Comparison of ENCODE assay signal across 15 cellular contexts in genomic region chr11:109972939-109973338, GRCh38.
A peak's percentile ranks its signal among the peaks of the same experiment; 100 is the strongest.
DNase-seq lines count a peak whose midpoint lies in the region; ATAC-seq and TF ChIP-seq lines count a peak whose summit lies in the region.
"Had no signal": no experiment of that assay in that cellular context is flagged by ENCODE, and none has a peak within 500 bp of the region (broad histone marks: within the 10 kb centered on the region; RNA-seq: fewer than 3 reads in every experiment).

No MANE protein-coding gene starts in this region.

- peak overlapping the region; percentile 64 for H2BK120ac ChIP-seq in mesenchymal stem cell (ENCODE audit: low read depth, low read length)

- no peak overlapping the region for H3K4ac ChIP-seq in mesenchymal stem cell (ENCODE audit: low read depth in 1 of 2, low read length in 2 of 2)

- no peak for ATAC-seq in HG02970 (IDR thresholded peaks at IDR 0.05; ENCODE audit: low FRiP score, unreplicated experiment)
- ATAC-seq: activated CD8-positive, alpha-beta T cell treated with anti-CD3 and anti-CD28 coated beads, Interleukin-2, amount 10 ng/mL, durations not matched to agents 7 days and 5 days; right cardiac atrium had no signal

- H4K91ac ChIP-seq in mesenchymal stem cell (ENCODE audit: low read length): no peak overlapping the region

- no peaks in the 10 kb centered on the region for H3K9me2 ChIP-seq in hepatocyte (replicated peaks; ENCODE audit: insufficient read depth)

- DNase-seq in RPMI8226 (peak; percentile 27), mesenchymal stem cell (no peak), hepatocyte (ENCODE audit: low spot score) (no peak), DMS 273 (lab: John Stamatoyannopoulos, UW; ENCODE audit: unreplicated experiment) (no peak)
- DNase-seq in activated naive CD4-positive, alpha-beta T cell treated with anti-CD3 and anti-CD28 coated beads, Interleukin-2, amount 50 U/mL, for 16 hours: no peak
- DNase-seq: activated CD8-positive, alpha-beta T cell treated with anti-CD3 and anti-CD28 coated beads, Interleukin-2, amount 10 ng/mL, durations not matched to agents 7 days and 5 days; effector CD4-positive, alpha-beta T cell; NCI-H1930; nucleus accumbens; right cardiac atrium; stomach had no signal

- H4K20me1 ChIP-seq in BLaER1: no peaks in the 10 kb centered on the region
- no peaks in the 10 kb centered on the region for H4K20me1 ChIP-seq in KMS-11 (ENCODE audit: insufficient read depth)
- H4K20me1 ChIP-seq in hepatocyte (ENCODE audit: insufficient read depth, poor library complexity, severe bottlenecking): no peaks in the 10 kb centered on the region

- no peak overlapping the region for H3K23ac ChIP-seq in mesenchymal stem cell (ENCODE audit: low read length in 2 of 2)

- H3K9ac ChIP-seq in BLaER1 (peak overlapping the region; percentile 56), KMS-11 (peak overlapping the region; percentile 30; the same call in 1 of the 2 replicates), mesenchymal stem cell (ENCODE audit: low read length) (no peak overlapping the region)

- H2AK5ac ChIP-seq in mesenchymal stem cell (ENCODE audit: low read length, severe bottlenecking): no peak overlapping the region

- H4K8ac ChIP-seq in mesenchymal stem cell (ENCODE audit: low read length): no peak overlapping the region

- no peak for TF ChIP-seq CTCF in KMS-11 (conservative IDR thresholded peaks at IDR 0.05; ENCODE audit: low read depth, low read length)
- TF ChIP-seq CTCF in hepatocyte (IDR thresholded peaks at IDR 0.05; ENCODE audit: poor library complexity): no peak

- H3K36me3 ChIP-seq in BLaER1 (peaks cover 3% of the 10 kb centered on the region; the same call in 1 of the 2 replicates), KMS-11 (ENCODE audit: insufficient read depth) (no peaks in the 10 kb centered on the region), mesenchymal stem cell (ENCODE audit: control insufficient read depth in 1 of 2, insufficient read depth in 2 of 2, low read depth in 1 of 2, low read length in 2 of 2) (no peaks in the 10 kb centered on the region), hepatocyte (replicated peaks; ENCODE audit: insufficient read depth, low read depth) (no peaks in the 10 kb centered on the region)
- H3K36me3 ChIP-seq: stomach had no signal

- H3K79me2 ChIP-seq in KMS-11 (ENCODE audit: insufficient read depth, low read depth) (no peaks in the 10 kb centered on the region), hepatocyte (no peaks in the 10 kb centered on the region)

- H3K4me1 ChIP-seq in BLaER1 (peaks cover 60% of the 10 kb centered on the region), KMS-11 (ENCODE audit: low read depth, poor library complexity, severe bottlenecking) (peaks cover 74% of the 10 kb centered on the region), mesenchymal stem cell (ENCODE audit: control insufficient read depth, insufficient read depth, low read depth, low read length) (peaks cover 2% of the 10 kb centered on the region), hepatocyte (ENCODE audit: insufficient read depth) (no peaks in the 10 kb centered on the region)

- H3K14ac ChIP-seq in mesenchymal stem cell (ENCODE audit: low read length in 2 of 2): no peak overlapping the region

- no peaks in the 10 kb centered on the region for H3K79me1 ChIP-seq in mesenchymal stem cell (replicated peaks; ENCODE audit: low read length, poor library complexity, severe bottlenecking)

- no peak overlapping the region for H3K18ac ChIP-seq in mesenchymal stem cell (ENCODE audit: low read depth in 1 of 2, low read length in 2 of 2)

- H2BK12ac ChIP-seq in mesenchymal stem cell (ENCODE audit: low read length in 2 of 2): peak overlapping the region in 1 of 2 experiments; percentile 25

- H3K9me3 ChIP-seq in BLaER1 (peaks cover 28% of the 10 kb centered on the region), mesenchymal stem cell (ENCODE audit: control insufficient read depth, low read length) (peaks cover 3% of the 10 kb centered on the region), hepatocyte (ENCODE audit: low read depth) (no peaks in the 10 kb centered on the region)

- peak overlapping the region; percentile 93 for H3K4me2 ChIP-seq in BLaER1
- H3K4me2 ChIP-seq in KMS-11: peak overlapping the region; percentile 97
- H3K4me2 ChIP-seq in mesenchymal stem cell (ENCODE audit: low read length, poor library complexity, severe bottlenecking): no peak overlapping the region
- H3K4me2 ChIP-seq in hepatocyte: no peak overlapping the region

- H2AFZ ChIP-seq in KMS-11 (ENCODE audit: low read depth) (no peak overlapping the region), mesenchymal stem cell (ENCODE audit: low read depth, low read length) (no peak overlapping the region), hepatocyte (no peak overlapping the region)

- H3K27me3 ChIP-seq in BLaER1: no peaks in the 10 kb centered on the region
- H3K27me3 ChIP-seq in KMS-11 (ENCODE audit: insufficient read depth, low read depth): no peaks in the 10 kb centered on the region
- H3K27me3 ChIP-seq in mesenchymal stem cell (ENCODE audit: control insufficient read depth in 1 of 2, insufficient read depth in 1 of 2, low read length in 2 of 2): no peaks in the 10 kb centered on the region
- H3K27me3 ChIP-seq in hepatocyte: no peaks in the 10 kb centered on the region
- H3K27me3 ChIP-seq: stomach had no signal

- H2BK5ac ChIP-seq in mesenchymal stem cell (ENCODE audit: low read depth, low read length, poor library complexity, severe bottlenecking): no peak overlapping the region

- H3K4me3 ChIP-seq in BLaER1: 0 out of 2 replicates have a peak overlapping the region, but pooled peaks have one; percentile 13
- no peak overlapping the region for H3K4me3 ChIP-seq in KMS-11 (IDR thresholded peaks at IDR 0.05; ENCODE audit: insufficient read depth, low read depth, low read length)
- no peak overlapping the region for H3K4me3 ChIP-seq in mesenchymal stem cell (ENCODE audit: insufficient read depth in 1 of 2, low read depth in 1 of 2, low read length in 2 of 2)
- no peak overlapping the region for H3K4me3 ChIP-seq in hepatocyte
- H3K4me3 ChIP-seq: stomach had no signal

- H3K27ac ChIP-seq in BLaER1 (peak overlapping the region; percentile 83), KMS-11 (peak overlapping the region; percentile 90), mesenchymal stem cell (ENCODE audit: low read length, poor library complexity, severe bottlenecking) (no peak overlapping the region), hepatocyte (no peak overlapping the region)
- H3K27ac ChIP-seq: SK-N-MC, stomach had no signal

- H2BK15ac ChIP-seq in mesenchymal stem cell (ENCODE audit: low read depth, poor library complexity, severe bottlenecking): peak overlapping the region; percentile 13

Comparison
In these comparisons a context has a peak if more than half of its experiments do, and no peak if none do; other contexts are left out.
1. H3K27ac ChIP-seq: peak in BLaER1 (single experiment) and KMS-11 (single experiment); none in mesenchymal stem cell (single experiment) and hepatocyte (single experiment).
2. H3K4me2 ChIP-seq: peak in BLaER1 (single experiment) and KMS-11 (single experiment); none in mesenchymal stem cell (single experiment) and hepatocyte (single experiment).